Comparison of ENCODE assay signal across 8 cellular contexts in genomic region chr18:37299471-37300304, GRCh38.
DNase-seq lines count a peak whose midpoint lies in the region; ATAC-seq and TF ChIP-seq lines count a peak whose summit lies in the region.

No MANE protein-coding gene starts in this region.

- H3K4me2 ChIP-seq in mammary epithelial cell (ENCODE audit: insufficient read depth, low read depth, low read length) = peak overlapping the region; percentile 33
- no peak overlapping the region for H3K4me2 ChIP-seq in MM.1S (ENCODE audit: low read depth, low read length)

- dilution Hi-C loops in mammary epithelial cell (cut with HindIII; ENCODE audit: low sequenced_read_pairs) = loop anchor here (5.0 kb wide), 2 partner anchors 43 to 78 kb away; no protein-coding TSS in a partner anchor

- H3K36me3 ChIP-seq in mammary epithelial cell (ENCODE audit: insufficient read depth, low read length) (no peaks in the 10 kb centered on the region), tibial nerve (no peaks in the 10 kb centered on the region), MM.1S (replicated peaks; ENCODE audit: insufficient read depth, low read length) (no peaks in the 10 kb centered on the region)

- peak in 1 of 2 donors; percentile 51 for TF ChIP-seq EP300 in tibial nerve (IDR thresholded peaks at IDR 0.05)

- no TSS peak for BruUV-seq in mammary epithelial cell (replicated peaks; lab: Mats Ljungman, UMichigan)

- H3K27ac ChIP-seq in mammary epithelial cell (ENCODE audit: insufficient read depth, low read depth, low read length) (peak overlapping the region; percentile 16), tibial nerve (no peak overlapping the region), MM.1S (ENCODE audit: low read length) (no peak overlapping the region)

- no peaks in the 10 kb centered on the region for H3F3A ChIP-seq in MM.1S (ENCODE audit: insufficient read depth, low read length)

- H3K79me2 ChIP-seq in mammary epithelial cell (ENCODE audit: insufficient read depth, low read length) (no peaks in the 10 kb centered on the region), MM.1S (ENCODE audit: low read length) (no peaks in the 10 kb centered on the region)

- ATAC-seq in GM18502 (IDR thresholded peaks at IDR 0.05; ENCODE audit: poor library complexity, unreplicated experiment) = peak; percentile 84
- ATAC-seq in HG03378 (IDR thresholded peaks at IDR 0.05; ENCODE audit: unreplicated experiment) = peak; percentile 77
- peak; percentile 89 for ATAC-seq in left colon
- no peak for ATAC-seq in HG03045 (IDR thresholded peaks at IDR 0.05; ENCODE audit: unreplicated experiment)

- intact Hi-C loops in mammary epithelial cell (cut with micrococcal nuclease) = no loop called here
- intact Hi-C loops in left colon (cut with DNase I, micrococcal nuclease) = no loop called here

- no peaks in the 10 kb centered on the region for H3K9me2 ChIP-seq in MM.1S (replicated peaks; ENCODE audit: insufficient read depth, low read length)

- DNase-seq in NCI-H446 (lab: John Stamatoyannopoulos, UW) (peak; percentile 94 to 96), mammary epithelial cell (peak; percentile 91), left colon (peak; percentile 74 to 76), tibial nerve (ENCODE audit: low spot score in 2 of 2) (peak; percentile 72 to 86), MM.1S (no peak)

- peaks cover 12% of the 10 kb centered on the region for H3K4me1 ChIP-seq in mammary epithelial cell (ENCODE audit: insufficient read depth, low read length)
- peaks cover 0 to 13% (median 5%) of the 10 kb centered on the region in 4 donors for H3K4me1 ChIP-seq in tibial nerve
- H3K4me1 ChIP-seq in MM.1S (ENCODE audit: low read length) = no peaks in the 10 kb centered on the region

- in situ Hi-C loops in mammary epithelial cell (cut with MboI; ENCODE audit: low sequenced_read_pairs in 2 of 2) = no loop called here

- H3K4me3 ChIP-seq in mammary epithelial cell (replicated peaks in 1 of 3; ENCODE audit: insufficient read depth in 1 of 3, low read depth in 2 of 3, low read length in 3 of 3) = no peak overlapping the region
- no peak overlapping the region for H3K4me3 ChIP-seq in tibial nerve
- H3K4me3 ChIP-seq in MM.1S (ENCODE audit: low read length) = no peak overlapping the region

- H3K9ac ChIP-seq in mammary epithelial cell (ENCODE audit: insufficient read depth, low read length) (no peak overlapping the region), MM.1S (ENCODE audit: low read length) (no peak overlapping the region)

- H3K9me3 ChIP-seq in mammary epithelial cell (replicated peaks; ENCODE audit: insufficient read depth, low read length) (no peaks in the 10 kb centered on the region), tibial nerve (no peaks in the 10 kb centered on the region), MM.1S (replicated peaks; ENCODE audit: insufficient read depth, low read length) (no peaks in the 10 kb centered on the region)

- H4K20me1 ChIP-seq in mammary epithelial cell (ENCODE audit: insufficient read depth, low read length) (no peaks in the 10 kb centered on the region), MM.1S (ENCODE audit: insufficient read depth, low read length) (no peaks in the 10 kb centered on the region)

- TF ChIP-seq POLR2A in tibial nerve (IDR thresholded peaks at IDR 0.05) = no peak

- no peak for TF ChIP-seq CTCF in mammary epithelial cell (conservative IDR thresholded peaks at IDR 0.05 in 1 of 2, IDR thresholded peaks at IDR 0.05 in 1 of 2; ENCODE audit: extremely low read depth in 1 of 2, insufficient read depth in 1 of 2, low read depth in 1 of 2, low read length in 2 of 2)
- no peak for TF ChIP-seq CTCF in tibial nerve (IDR thresholded peaks at IDR 0.05)
- no peak for TF ChIP-seq CTCF in MM.1S (IDR thresholded peaks at IDR 0.05; ENCODE audit: low read length)

- CTCF ChIA-PET in mammary epithelial cell (lab: Charles Lee; ENCODE audit: low non-redundant PET) = no interaction called here

- whole genome bisulfite sequencing in mammary epithelial cell (ENCODE audit: low coverage, missing lambda C conversion rate) = 2% methylated on average over 8 of the region's 10 CpGs
- WGBS in tibial nerve, 2 donors = 21 to 27% methylated on average over 10 of the region's 10 CpGs

- H2AFZ ChIP-seq in mammary epithelial cell (ENCODE audit: low read depth, low read length) = no peak overlapping the region
- H2AFZ ChIP-seq in MM.1S (ENCODE audit: low read length) = no peak overlapping the region

- no peaks in the 10 kb centered on the region for H3K27me3 ChIP-seq in mammary epithelial cell (ENCODE audit: insufficient read depth, low read length)
- H3K27me3 ChIP-seq in tibial nerve = no peaks in the 10 kb centered on the region
- H3K27me3 ChIP-seq in MM.1S (replicated peaks; ENCODE audit: insufficient read depth, low read length) = no peaks in the 10 kb centered on the region
